1 cellular context compared by ENCODE assay signal in the genomic region with DNA sequence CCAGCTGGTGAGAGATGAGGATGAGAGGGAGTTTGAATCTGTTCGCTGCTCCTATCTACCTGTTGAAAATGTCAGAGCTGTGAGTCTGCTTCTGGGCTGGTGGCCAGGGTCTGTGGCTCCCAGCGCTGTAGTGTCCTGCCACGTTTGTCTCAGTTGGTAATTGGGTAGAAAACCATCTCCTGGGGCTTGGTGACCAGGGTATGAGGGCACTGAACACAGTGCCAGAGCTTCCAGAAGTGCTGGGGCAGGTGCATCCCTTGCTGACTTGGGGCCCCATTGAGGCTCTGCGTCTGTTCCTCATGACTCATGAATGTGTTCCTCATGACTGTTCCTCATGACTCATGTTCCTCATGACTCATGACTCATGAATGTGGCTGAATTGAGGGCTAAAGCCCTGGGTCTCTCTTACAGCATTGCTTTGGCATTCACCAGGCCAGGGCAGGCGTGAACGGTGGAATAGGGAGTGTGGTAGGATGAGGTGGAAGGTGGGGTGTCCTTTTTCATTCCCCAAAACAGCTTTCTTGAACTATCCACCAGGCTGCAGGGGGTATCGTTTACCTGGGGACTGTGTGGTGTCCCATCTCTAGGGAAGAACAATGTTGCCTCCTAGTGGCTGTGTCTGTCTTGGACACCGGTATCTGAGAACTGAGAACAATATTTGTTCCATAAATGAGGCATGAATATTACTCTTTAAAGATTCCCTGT.
TF ChIP-seq lines count a peak whose summit lies in the region.

No MANE protein-coding gene starts in this region.

TF ChIP-seq in K562, 482 proteins besides CTCF, POLR2A, EP300 and RAD21 (continued from another document and continues in another):
- TF ChIP-seq, protein P1, sequence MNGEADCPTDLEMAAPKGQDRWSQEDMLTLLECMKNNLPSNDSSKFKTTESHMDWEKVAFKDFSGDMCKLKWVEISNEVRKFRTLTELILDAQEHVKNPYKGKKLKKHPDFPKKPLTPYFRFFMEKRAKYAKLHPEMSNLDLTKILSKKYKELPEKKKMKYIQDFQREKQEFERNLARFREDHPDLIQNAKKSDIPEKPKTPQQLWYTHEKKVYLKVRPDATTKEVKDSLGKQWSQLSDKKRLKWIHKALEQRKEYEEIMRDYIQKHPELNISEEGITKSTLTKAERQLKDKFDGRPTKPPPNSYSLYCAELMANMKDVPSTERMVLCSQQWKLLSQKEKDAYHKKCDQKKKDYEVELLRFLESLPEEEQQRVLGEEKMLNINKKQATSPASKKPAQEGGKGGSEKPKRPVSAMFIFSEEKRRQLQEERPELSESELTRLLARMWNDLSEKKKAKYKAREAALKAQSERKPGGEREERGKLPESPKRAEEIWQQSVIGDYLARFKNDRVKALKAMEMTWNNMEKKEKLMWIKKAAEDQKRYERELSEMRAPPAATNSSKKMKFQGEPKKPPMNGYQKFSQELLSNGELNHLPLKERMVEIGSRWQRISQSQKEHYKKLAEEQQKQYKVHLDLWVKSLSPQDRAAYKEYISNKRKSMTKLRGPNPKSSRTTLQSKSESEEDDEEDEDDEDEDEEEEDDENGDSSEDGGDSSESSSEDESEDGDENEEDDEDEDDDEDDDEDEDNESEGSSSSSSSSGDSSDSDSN (IDR thresholded peaks at IDR 0.05; ENCODE audit: borderline replicate concordance in 1 of 2, low read depth in 2 of 2, low read length in 2 of 2): peak in 1 of 2 experiments; percentile 29; a peak in 1 of 4 replicates
- TF ChIP-seq, protein P2, sequence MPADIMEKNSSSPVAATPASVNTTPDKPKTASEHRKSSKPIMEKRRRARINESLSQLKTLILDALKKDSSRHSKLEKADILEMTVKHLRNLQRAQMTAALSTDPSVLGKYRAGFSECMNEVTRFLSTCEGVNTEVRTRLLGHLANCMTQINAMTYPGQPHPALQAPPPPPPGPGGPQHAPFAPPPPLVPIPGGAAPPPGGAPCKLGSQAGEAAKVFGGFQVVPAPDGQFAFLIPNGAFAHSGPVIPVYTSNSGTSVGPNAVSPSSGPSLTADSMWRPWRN (IDR thresholded peaks at IDR 0.05; ENCODE audit: low read depth): peak; percentile 9; the same call in 1 of the 2 replicates
- TF ChIP-seq, protein P3, sequence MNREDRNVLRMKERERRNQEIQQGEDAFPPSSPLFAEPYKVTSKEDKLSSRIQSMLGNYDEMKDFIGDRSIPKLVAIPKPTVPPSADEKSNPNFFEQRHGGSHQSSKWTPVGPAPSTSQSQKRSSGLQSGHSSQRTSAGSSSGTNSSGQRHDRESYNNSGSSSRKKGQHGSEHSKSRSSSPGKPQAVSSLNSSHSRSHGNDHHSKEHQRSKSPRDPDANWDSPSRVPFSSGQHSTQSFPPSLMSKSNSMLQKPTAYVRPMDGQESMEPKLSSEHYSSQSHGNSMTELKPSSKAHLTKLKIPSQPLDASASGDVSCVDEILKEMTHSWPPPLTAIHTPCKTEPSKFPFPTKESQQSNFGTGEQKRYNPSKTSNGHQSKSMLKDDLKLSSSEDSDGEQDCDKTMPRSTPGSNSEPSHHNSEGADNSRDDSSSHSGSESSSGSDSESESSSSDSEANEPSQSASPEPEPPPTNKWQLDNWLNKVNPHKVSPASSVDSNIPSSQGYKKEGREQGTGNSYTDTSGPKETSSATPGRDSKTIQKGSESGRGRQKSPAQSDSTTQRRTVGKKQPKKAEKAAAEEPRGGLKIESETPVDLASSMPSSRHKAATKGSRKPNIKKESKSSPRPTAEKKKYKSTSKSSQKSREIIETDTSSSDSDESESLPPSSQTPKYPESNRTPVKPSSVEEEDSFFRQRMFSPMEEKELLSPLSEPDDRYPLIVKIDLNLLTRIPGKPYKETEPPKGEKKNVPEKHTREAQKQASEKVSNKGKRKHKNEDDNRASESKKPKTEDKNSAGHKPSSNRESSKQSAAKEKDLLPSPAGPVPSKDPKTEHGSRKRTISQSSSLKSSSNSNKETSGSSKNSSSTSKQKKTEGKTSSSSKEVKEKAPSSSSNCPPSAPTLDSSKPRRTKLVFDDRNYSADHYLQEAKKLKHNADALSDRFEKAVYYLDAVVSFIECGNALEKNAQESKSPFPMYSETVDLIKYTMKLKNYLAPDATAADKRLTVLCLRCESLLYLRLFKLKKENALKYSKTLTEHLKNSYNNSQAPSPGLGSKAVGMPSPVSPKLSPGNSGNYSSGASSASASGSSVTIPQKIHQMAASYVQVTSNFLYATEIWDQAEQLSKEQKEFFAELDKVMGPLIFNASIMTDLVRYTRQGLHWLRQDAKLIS (CRISPR knock-in tag; IDR thresholded peaks at IDR 0.05): peak; percentile 82; the same call in 1 of the 2 replicates
- TF ChIP-seq ZNF507 (tag; conservative IDR thresholded peaks at IDR 0.05) (no peak), SNIP1 (IDR thresholded peaks at IDR 0.05; ENCODE audit: low read depth) (no peak), PHF20 (IDR thresholded peaks at IDR 0.05; ENCODE audit: partially characterized antibody) (no peak), YBX1 (IDR thresholded peaks at IDR 0.05) (no peak), NCOA2 (IDR thresholded peaks at IDR 0.05; ENCODE audit: partially characterized antibody in 2 of 2) (no peak), ZNF764 (CRISPR knock-in tag; IDR thresholded peaks at IDR 0.05; ENCODE audit: low read depth) (no peak), HNRNPK (IDR thresholded peaks at IDR 0.05; ENCODE audit: low read depth, low read length, poor library complexity, severe bottlenecking) (no peak), MECOM (CRISPR knock-in tag; IDR thresholded peaks at IDR 0.05) (peak; percentile 22; the same call in 1 of the 2 replicates), RBM22 (IDR thresholded peaks at IDR 0.05; ENCODE audit: low read depth, low read length, poor library complexity, severe bottlenecking) (no peak), TCF3 (CRISPR knock-in tag; IDR thresholded peaks at IDR 0.05) (peak; percentile 47; the same call in 1 of the 2 replicates), RHOXF2B (CRISPR knock-in tag; conservative IDR thresholded peaks at IDR 0.05) (no peak), HDAC1 (IDR thresholded peaks at IDR 0.05) (peak in 1 of 2 experiments; percentile 65; a peak in 2 of 4 replicates), ASH1L (IDR thresholded peaks at IDR 0.05; ENCODE audit: borderline replicate concordance, low read depth, partially characterized antibody) (no peak), DDX20 (tag; IDR thresholded peaks at IDR 0.05; ENCODE audit: low read depth) (peak; percentile 21; the same call in 1 of the 2 replicates), RFX5 (IDR thresholded peaks at IDR 0.05; ENCODE audit: low read depth, low read length) (no peak), TCFL5 (CRISPR knock-in tag; conservative IDR thresholded peaks at IDR 0.05) (0 out of 2 replicates have a peak, but pooled peaks have one; percentile 8), ZNF444 (CRISPR knock-in tag; IDR thresholded peaks at IDR 0.05) (no peak), SRSF3 (IDR thresholded peaks at IDR 0.05; ENCODE audit: insufficient read depth, low read length) (no peak), TEAD2 (tag; IDR thresholded peaks at IDR 0.05) (peak; percentile 97), MEF2D (tag; conservative IDR thresholded peaks at IDR 0.05; ENCODE audit: low read depth) (peak; percentile 79), ATF1 (CRISPR knock-in tag; IDR thresholded peaks at IDR 0.05) (no peak), ATF1 (tag; IDR thresholded peaks at IDR 0.05) (peak; percentile 92), BACH1 (tag; IDR thresholded peaks at IDR 0.05) (peak; percentile 94), ZNF174 (CRISPR knock-in tag; IDR thresholded peaks at IDR 0.05) (no peak), TAL1 (IDR thresholded peaks at IDR 0.05) (no peak), HDAC2 (IDR thresholded peaks at IDR 0.05) (peak; percentile 79; the same call in 1 of the 2 replicates), CC2D1A (IDR thresholded peaks at IDR 0.05) (0 out of 2 replicates have a peak, but pooled peaks have one; percentile 48), ZNF197 (CRISPR knock-in tag; IDR thresholded peaks at IDR 0.05; ENCODE audit: low read depth) (peak; percentile 78), KDM4B (IDR thresholded peaks at IDR 0.05; ENCODE audit: borderline replicate concordance in 2 of 2, low read depth in 1 of 2) (peak in 1 of 2 experiments; percentile 54; a peak in 1 of 4 replicates), FOXJ3 (CRISPR knock-in tag; IDR thresholded peaks at IDR 0.05) (no peak), KDM5B (IDR thresholded peaks at IDR 0.05; ENCODE audit: insufficient replicate concordance, low read depth, low read length) (no peak), ZFP1 (CRISPR knock-in tag; IDR thresholded peaks at IDR 0.05) (no peak), KLF16 (IDR thresholded peaks at IDR 0.05) (no peak; the same call in 1 of the 2 replicates)
- TF ChIP-seq, protein P4, sequence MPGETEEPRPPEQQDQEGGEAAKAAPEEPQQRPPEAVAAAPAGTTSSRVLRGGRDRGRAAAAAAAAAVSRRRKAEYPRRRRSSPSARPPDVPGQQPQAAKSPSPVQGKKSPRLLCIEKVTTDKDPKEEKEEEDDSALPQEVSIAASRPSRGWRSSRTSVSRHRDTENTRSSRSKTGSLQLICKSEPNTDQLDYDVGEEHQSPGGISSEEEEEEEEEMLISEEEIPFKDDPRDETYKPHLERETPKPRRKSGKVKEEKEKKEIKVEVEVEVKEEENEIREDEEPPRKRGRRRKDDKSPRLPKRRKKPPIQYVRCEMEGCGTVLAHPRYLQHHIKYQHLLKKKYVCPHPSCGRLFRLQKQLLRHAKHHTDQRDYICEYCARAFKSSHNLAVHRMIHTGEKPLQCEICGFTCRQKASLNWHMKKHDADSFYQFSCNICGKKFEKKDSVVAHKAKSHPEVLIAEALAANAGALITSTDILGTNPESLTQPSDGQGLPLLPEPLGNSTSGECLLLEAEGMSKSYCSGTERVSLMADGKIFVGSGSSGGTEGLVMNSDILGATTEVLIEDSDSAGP (CRISPR knock-in tag; IDR thresholded peaks at IDR 0.05): 0 out of 2 replicates have a peak, but pooled peaks have one; percentile 23
- TF ChIP-seq, protein P5, sequence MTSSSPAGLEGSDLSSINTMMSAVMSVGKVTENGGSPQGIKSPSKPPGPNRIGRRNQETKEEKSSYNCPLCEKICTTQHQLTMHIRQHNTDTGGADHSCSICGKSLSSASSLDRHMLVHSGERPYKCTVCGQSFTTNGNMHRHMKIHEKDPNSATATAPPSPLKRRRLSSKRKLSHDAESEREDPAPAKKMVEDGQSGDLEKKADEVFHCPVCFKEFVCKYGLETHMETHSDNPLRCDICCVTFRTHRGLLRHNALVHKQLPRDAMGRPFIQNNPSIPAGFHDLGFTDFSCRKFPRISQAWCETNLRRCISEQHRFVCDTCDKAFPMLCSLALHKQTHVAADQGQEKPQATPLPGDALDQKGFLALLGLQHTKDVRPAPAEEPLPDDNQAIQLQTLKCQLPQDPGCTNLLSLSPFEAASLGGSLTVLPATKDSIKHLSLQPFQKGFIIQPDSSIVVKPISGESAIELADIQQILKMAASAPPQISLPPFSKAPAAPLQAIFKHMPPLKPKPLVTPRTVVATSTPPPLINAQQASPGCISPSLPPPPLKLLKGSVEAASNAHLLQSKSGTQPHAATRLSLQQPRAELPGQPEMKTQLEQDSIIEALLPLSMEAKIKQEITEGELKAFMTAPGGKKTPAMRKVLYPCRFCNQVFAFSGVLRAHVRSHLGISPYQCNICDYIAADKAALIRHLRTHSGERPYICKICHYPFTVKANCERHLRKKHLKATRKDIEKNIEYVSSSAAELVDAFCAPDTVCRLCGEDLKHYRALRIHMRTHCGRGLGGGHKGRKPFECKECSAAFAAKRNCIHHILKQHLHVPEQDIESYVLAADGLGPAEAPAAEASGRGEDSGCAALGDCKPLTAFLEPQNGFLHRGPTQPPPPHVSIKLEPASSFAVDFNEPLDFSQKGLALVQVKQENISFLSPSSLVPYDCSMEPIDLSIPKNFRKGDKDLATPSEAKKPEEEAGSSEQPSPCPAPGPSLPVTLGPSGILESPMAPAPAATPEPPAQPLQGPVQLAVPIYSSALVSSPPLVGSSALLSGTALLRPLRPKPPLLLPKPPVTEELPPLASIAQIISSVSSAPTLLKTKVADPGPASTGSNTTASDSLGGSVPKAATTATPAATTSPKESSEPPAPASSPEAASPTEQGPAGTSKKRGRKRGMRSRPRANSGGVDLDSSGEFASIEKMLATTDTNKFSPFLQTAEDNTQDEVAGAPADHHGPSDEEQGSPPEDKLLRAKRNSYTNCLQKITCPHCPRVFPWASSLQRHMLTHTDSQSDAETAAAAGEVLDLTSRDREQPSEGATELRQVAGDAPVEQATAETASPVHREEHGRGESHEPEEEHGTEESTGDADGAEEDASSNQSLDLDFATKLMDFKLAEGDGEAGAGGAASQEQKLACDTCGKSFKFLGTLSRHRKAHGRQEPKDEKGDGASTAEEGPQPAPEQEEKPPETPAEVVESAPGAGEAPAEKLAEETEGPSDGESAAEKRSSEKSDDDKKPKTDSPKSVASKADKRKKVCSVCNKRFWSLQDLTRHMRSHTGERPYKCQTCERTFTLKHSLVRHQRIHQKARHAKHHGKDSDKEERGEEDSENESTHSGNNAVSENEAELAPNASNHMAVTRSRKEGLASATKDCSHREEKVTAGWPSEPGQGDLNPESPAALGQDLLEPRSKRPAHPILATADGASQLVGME (CRISPR knock-in tag; IDR thresholded peaks at IDR 0.05): peak; percentile 45; the same call in 1 of the 2 replicates
- TF ChIP-seq, protein P6, sequence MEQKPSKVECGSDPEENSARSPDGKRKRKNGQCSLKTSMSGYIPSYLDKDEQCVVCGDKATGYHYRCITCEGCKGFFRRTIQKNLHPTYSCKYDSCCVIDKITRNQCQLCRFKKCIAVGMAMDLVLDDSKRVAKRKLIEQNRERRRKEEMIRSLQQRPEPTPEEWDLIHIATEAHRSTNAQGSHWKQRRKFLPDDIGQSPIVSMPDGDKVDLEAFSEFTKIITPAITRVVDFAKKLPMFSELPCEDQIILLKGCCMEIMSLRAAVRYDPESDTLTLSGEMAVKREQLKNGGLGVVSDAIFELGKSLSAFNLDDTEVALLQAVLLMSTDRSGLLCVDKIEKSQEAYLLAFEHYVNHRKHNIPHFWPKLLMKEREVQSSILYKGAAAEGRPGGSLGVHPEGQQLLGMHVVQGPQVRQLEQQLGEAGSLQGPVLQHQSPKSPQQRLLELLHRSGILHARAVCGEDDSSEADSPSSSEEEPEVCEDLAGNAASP (IDR thresholded peaks at IDR 0.05): no peak
- TF ChIP-seq, protein P7, sequence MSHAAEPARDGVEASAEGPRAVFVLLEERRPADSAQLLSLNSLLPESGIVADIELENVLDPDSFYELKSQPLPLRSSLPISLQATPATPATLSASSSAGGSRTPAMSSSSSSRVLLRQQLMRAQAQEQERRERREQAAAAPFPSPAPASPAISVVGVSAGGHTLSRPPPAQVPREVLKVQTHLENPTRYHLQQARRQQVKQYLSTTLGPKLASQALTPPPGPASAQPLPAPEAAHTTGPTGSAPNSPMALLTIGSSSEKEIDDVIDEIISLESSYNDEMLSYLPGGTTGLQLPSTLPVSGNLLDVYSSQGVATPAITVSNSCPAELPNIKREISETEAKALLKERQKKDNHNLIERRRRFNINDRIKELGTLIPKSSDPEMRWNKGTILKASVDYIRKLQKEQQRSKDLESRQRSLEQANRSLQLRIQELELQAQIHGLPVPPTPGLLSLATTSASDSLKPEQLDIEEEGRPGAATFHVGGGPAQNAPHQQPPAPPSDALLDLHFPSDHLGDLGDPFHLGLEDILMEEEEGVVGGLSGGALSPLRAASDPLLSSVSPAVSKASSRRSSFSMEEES (CRISPR knock-in tag; IDR thresholded peaks at IDR 0.05): peak; percentile 64
